8 cellular contexts compared by ENCODE assay signal in genomic region chr7:100148559-100149328, GRCh38. TPM values are rescaled to one million over a fixed set of nuclear protein-coding genes. Genes with fewer than 3 reads are reported as not detected.
DNase-seq lines count a peak whose midpoint lies in the region; ATAC-seq and TF ChIP-seq lines count a peak whose summit lies in the region.

Gene LAMTOR4, plus strand, starts transcription at chr7:100148918. Its CDS starts 55 bp downstream, at chr7:100148973.

- peak; percentile 96 to 98 for ATAC-seq in CD4-positive, CD25-positive, alpha-beta regulatory T cell (ENCODE audit: low read depth in 2 of 2)
- ATAC-seq in GM19438 (IDR thresholded peaks at IDR 0.05; ENCODE audit: low read depth, unreplicated experiment) (peak; percentile 97), HG03575 (IDR thresholded peaks at IDR 0.05; ENCODE audit: extremely low read depth, insufficient number of reproducible peaks, low FRiP score, unreplicated experiment) (peak; percentile 94)

- no peaks in the 10 kb centered on the region for H3K27me3 ChIP-seq in CD4-positive, CD25-positive, alpha-beta regulatory T cell (ENCODE audit: control insufficient read depth, insufficient read depth, low read length)
- H3K27me3 ChIP-seq in liver (ENCODE audit: control insufficient read depth in 4 of 4, insufficient read depth in 4 of 4, low read length in 3 of 4): no peaks in the 10 kb centered on the region

- no peaks in the 10 kb centered on the region for H3K9me3 ChIP-seq in CD4-positive, CD25-positive, alpha-beta regulatory T cell (ENCODE audit: control insufficient read depth in 2 of 2, low read length in 2 of 2)
- no peaks in the 10 kb centered on the region for H3K9me3 ChIP-seq in liver (ENCODE audit: control insufficient read depth in 4 of 4, low read length in 3 of 4)

- H3K9me3 Mint-ChIP-seq in CD4-positive, CD25-positive, alpha-beta regulatory T cell: no peaks in the 10 kb centered on the region
- no peaks in the 10 kb centered on the region for H3K9me3 Mint-ChIP-seq in activated CD4-positive, alpha-beta memory T cell treated with anti-CD3 and anti-CD28 coated beads for 36 hours

- POLR2A ChIA-PET in activated CD4-positive, alpha-beta memory T cell treated with anti-CD3 and anti-CD28 coated beads for 36 hours (lab: Charles Lee): interaction anchor here (0.6 to 1.6 kb wide), 9 partner anchors 9 to 280 kb away, joined by 3 to 4 read pairs (median 3); partner anchors contain the start of genes CNPY4, GPC2, MCM7 and ZCWPW1

- H3K4me1 Mint-ChIP-seq in CD4-positive, CD25-positive, alpha-beta regulatory T cell: peaks cover 7 to 49% (median 29%) of the 10 kb centered on the region in 4 donors
- peaks cover 25% of the 10 kb centered on the region for H3K4me1 Mint-ChIP-seq in activated CD4-positive, alpha-beta memory T cell treated with anti-CD3 and anti-CD28 coated beads for 36 hours (ENCODE audit: low read depth)

- no peaks in the 10 kb centered on the region for H3K27me3 Mint-ChIP-seq in CD4-positive, CD25-positive, alpha-beta regulatory T cell
- H3K27me3 Mint-ChIP-seq in activated CD4-positive, alpha-beta memory T cell treated with anti-CD3 and anti-CD28 coated beads for 36 hours: no peaks in the 10 kb centered on the region

- H3K4me3 ChIP-seq in CD4-positive, CD25-positive, alpha-beta regulatory T cell (ENCODE audit: low read depth, low read length): peak within 1 kb of the TSS; percentile 89
- H3K4me3 ChIP-seq in liver (ENCODE audit: low read depth in 1 of 3, low read length in 3 of 3): peak within 1 kb of the TSS; percentile 69 to 98 (median 94)

- H3K27ac Mint-ChIP-seq in CD4-positive, CD25-positive, alpha-beta regulatory T cell: peak within 1 kb of the TSS; percentile 97 to 99 (median 98)
- peak within 1 kb of the TSS; percentile 94 for H3K27ac Mint-ChIP-seq in activated CD4-positive, alpha-beta memory T cell treated with anti-CD3 and anti-CD28 coated beads for 36 hours

- peak within 1 kb of the TSS; percentile 67 to 89 for H3K9ac ChIP-seq in liver (ENCODE audit: low read depth in 1 of 2, low read length in 2 of 2)

- CTCF ChIA-PET in activated CD4-positive, alpha-beta memory T cell treated with anti-CD3 and anti-CD28 coated beads for 36 hours (lab: Charles Lee): interaction anchor here (1.0 to 6.2 kb wide), 4 partner anchors 8 to 69 kb away, joined by 4 to 46 read pairs (median 8); no protein-coding TSS in a partner anchor

- peak within 1 kb of the TSS; percentile 90 to 99 (median 92) for H3K4me3 Mint-ChIP-seq in CD4-positive, CD25-positive, alpha-beta regulatory T cell
- peak within 1 kb of the TSS; percentile 95 for H3K4me3 Mint-ChIP-seq in activated CD4-positive, alpha-beta memory T cell treated with anti-CD3 and anti-CD28 coated beads for 36 hours

- H3K4me1 ChIP-seq in CD4-positive, CD25-positive, alpha-beta regulatory T cell (ENCODE audit: control insufficient read depth, insufficient read depth, low read length, poor library complexity, severe bottlenecking): peaks cover 24% of the 10 kb centered on the region
- peaks cover 4 to 13% (median 9%) of the 10 kb centered on the region in 4 donors for H3K4me1 ChIP-seq in liver (ENCODE audit: control insufficient read depth in 4 of 4, insufficient read depth in 4 of 4, low read length in 3 of 4)

- peak in 1 of 2 donors; percentile 24 for TF ChIP-seq RAD21 in liver (IDR thresholded peaks at IDR 0.05)

- peaks cover 15% of the 10 kb centered on the region for H3K36me3 Mint-ChIP-seq in CD4-positive, CD25-positive, alpha-beta regulatory T cell
- peaks cover 15% of the 10 kb centered on the region for H3K36me3 Mint-ChIP-seq in activated CD4-positive, alpha-beta memory T cell treated with anti-CD3 and anti-CD28 coated beads for 36 hours

- WGBS in liver: under 1% methylated on average over 46 of the region's 46 CpGs

- intact Hi-C loops in activated CD4-positive, alpha-beta memory T cell treated with anti-CD3 and anti-CD28 coated beads for 36 hours (cut with micrococcal nuclease): loop anchor here (1.0 to 2.0 kb wide), 5 partner anchors 10 to 280 kb away; partner anchors contain the start of genes GPC2, MBLAC1, STAG3 and TRAPPC14

- peak; percentile 98 to 99 (median 99) for DNase-seq in CD4-positive, CD25-positive, alpha-beta regulatory T cell
- DNase-seq in NCI-H82 treated with DMSO at 0.1 percent for 48 hours (lab: John Stamatoyannopoulos, UW; ENCODE audit: unreplicated experiment) (peak; percentile 98), dermis microvascular lymphatic vessel endothelial cell (ENCODE audit: low read depth in 2 of 2) (peak; percentile 95 to 99)
- DNase-seq in activated CD4-positive, alpha-beta memory T cell treated with anti-CD3 and anti-CD28 coated beads for 36 hours: peak; percentile 99
- peak; percentile 99 for DNase-seq in stimulated activated CD4-positive, alpha-beta T cell treated with anti-CD3 and anti-CD28 coated beads, Interleukin-4, amount 100 ng/mL, for 24 hours

- peak within 1 kb of the TSS; percentile 95 for H3K27ac ChIP-seq in CD4-positive, CD25-positive, alpha-beta regulatory T cell (ENCODE audit: insufficient read depth, low read length, poor library complexity, severe bottlenecking)
- H3K27ac ChIP-seq in liver (ENCODE audit: low read depth in 1 of 2, low read length in 2 of 2): peak within 1 kb of the TSS; percentile 91 to 95

- TF ChIP-seq CTCF in liver (IDR thresholded peaks at IDR 0.05; ENCODE audit: low read depth, low read length, missing input control): no peak

- peaks cover 11% of the 10 kb centered on the region for H3K36me3 ChIP-seq in CD4-positive, CD25-positive, alpha-beta regulatory T cell (ENCODE audit: control insufficient read depth, insufficient read depth, low read length)
- H3K36me3 ChIP-seq in liver (ENCODE audit: control insufficient read depth in 4 of 4, insufficient read depth in 3 of 4, low read depth in 1 of 4, low read length in 3 of 4): peaks cover 0 to 5% (median 2%) of the 10 kb centered on the region in 4 donors

TF ChIP-seq in liver, 16 proteins besides CTCF, POLR2A, EP300 and RAD21 (continues in another document):
- TF ChIP-seq MAX (IDR thresholded peaks at IDR 0.05) (peak; percentile 80), JUND (IDR thresholded peaks at IDR 0.05) (no peak), NR2F2 (IDR thresholded peaks at IDR 0.05) (peak; percentile 33), ZBTB33 (IDR thresholded peaks at IDR 0.05) (no peak), YY1 (IDR thresholded peaks at IDR 0.05) (peak; percentile 51), TAF1 (conservative IDR thresholded peaks at IDR 0.05) (peak; percentile 10), HNF4G (IDR thresholded peaks at IDR 0.05) (no peak), EGR1 (IDR thresholded peaks at IDR 0.05; ENCODE audit: low read depth in 2 of 2) (no peak), FOXA2 (IDR thresholded peaks at IDR 0.05) (no peak), SP1 (IDR thresholded peaks at IDR 0.05) (peak; percentile 92), ATF3 (IDR thresholded peaks at IDR 0.05) (no peak), REST (IDR thresholded peaks at IDR 0.05) (no peak)

RNA-seq across cellular contexts. Expression of gene LAMTOR4, which starts in this region (rescaled TPM):
- total RNA-seq in CD4-positive, CD25-positive, alpha-beta regulatory T cell: 136 TPM
- polyA plus RNA-seq in CD4-positive, CD25-positive, alpha-beta regulatory T cell: 100 to 1,000 TPM; 450 to 474 (median 465) TPM
- total RNA-seq in activated CD4-positive, alpha-beta memory T cell treated with anti-CD3 and anti-CD28 coated beads for 36 hours: 100 to 1,000 TPM; 136 to 151 TPM
- total RNA-seq in dermis microvascular lymphatic vessel endothelial cell (84.2 and 112 TPM in 2 replicates), liver (10 to 100 TPM; 28.4 to 39.8 TPM)
- 100 to 1,000 TPM in 1 of 2 donors, 10 to 100 TPM in 1; 75.5 to 112 TPM for polyA plus RNA-seq in liver

Comparison
In these comparisons a context has a peak if more than half of its experiments do, and no peak if none do; other contexts are left out.
1. Peak in every context shown above with its lines: DNase-seq, ATAC-seq, H3K4me3 ChIP-seq and H3K27ac ChIP-seq.
2. RNA of gene LAMTOR4 (polyA plus RNA-seq): 450 to 474 TPM in CD4-positive, CD25-positive, alpha-beta regulatory T cell; 75.5 to 112 TPM in liver; every median in the first group is over 4 times any median in the second.